9 cellular contexts compared by ENCODE assay signal in the genomic region with DNA sequence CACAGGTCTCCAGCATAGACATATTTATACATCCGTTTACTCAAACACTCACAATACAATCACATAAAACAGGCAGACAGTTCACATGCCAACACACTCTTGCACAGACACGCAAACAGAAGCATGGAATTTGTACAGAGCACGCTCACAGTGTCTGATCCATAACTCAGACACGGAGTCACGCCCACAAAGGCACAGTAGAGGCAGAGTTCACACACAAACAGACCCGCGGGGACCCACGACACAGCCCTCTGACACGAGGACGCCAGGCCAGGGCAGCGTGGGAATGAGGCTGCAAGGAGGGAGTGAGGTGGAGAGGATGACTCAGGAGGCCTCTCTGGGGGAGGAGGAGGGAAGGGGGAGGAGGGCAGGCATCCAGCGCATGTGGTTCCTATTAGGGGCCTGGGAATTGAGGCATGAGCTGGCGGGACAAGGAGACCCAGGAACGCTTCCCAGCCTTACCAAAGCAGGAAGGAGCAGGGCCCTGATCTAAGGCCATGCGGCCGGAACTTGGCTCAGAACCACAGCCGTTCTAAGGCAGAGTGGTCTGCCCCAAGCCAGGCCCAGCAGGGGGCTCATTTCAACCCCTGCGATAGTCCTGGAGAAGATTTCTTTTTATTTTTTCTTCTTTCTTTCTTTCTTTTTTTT. TPM values are rescaled to one million over a fixed set of nuclear protein-coding genes. Genes with fewer than 3 reads are reported as not detected.
A peak's percentile ranks its signal among the peaks of the same experiment; 100 is the strongest.
DNase-seq lines count a peak whose midpoint lies in the region; ATAC-seq, FAIRE-seq and TF ChIP-seq lines count a peak whose summit lies in the region.
"Had no signal": no experiment of that assay in that cellular context is flagged by ENCODE, and none has a peak within 500 bp of the region (broad histone marks: within the 10 kb centered on the region; RNA-seq: fewer than 3 reads in every experiment).

No MANE protein-coding gene starts in this region.

- no peak overlapping the region for H3K23ac ChIP-seq in H1 (ENCODE audit: insufficient read length)

- POLR2A ChIA-PET in H1 (lab: Charles Lee; ENCODE audit: partially characterized antibody), result interaction anchor here (0.7 to 1.0 kb wide), 2 partner anchors 9 to 43 kb away, joined by 4 read pairs; partner anchors contain the start of gene OLFM2

- peaks cover 9% of the 10 kb centered on the region in 2 experiments; a peak in 3 of 4 replicates for H3K9me3 ChIP-seq in H1 (ENCODE audit: insufficient read depth in 2 of 2, low read depth in 1 of 2, low read length in 1 of 2)
- H3K9me3 ChIP-seq in lung (ENCODE audit: control insufficient read depth in 2 of 2, insufficient read depth in 1 of 2, low read length in 1 of 2), result peaks cover 0 to 8% of the 10 kb centered on the region in 2 donors

- H3K9me3 Mint-ChIP-seq in stimulated activated memory B cell treated with anti-CD40 and anti-IgM and Interleukin-4, amounts not matched to agents 10 μg/mL and 1 μg/mL and 100 μg/mL, for 72 hours, result peaks cover 17% of the 10 kb centered on the region

- H3K4me1 ChIP-seq in H1 (replicated peaks in 1 of 4; ENCODE audit: control insufficient read depth in 3 of 4, insufficient read depth in 4 of 4, low read length in 3 of 4), result peaks cover 0 to 7% (median 5%) of the 10 kb centered on the region in 4 experiments; a peak in 5 of 7 replicates
- H3K4me1 ChIP-seq in lung (ENCODE audit: control insufficient read depth in 2 of 2, insufficient read depth in 2 of 2, low read length in 2 of 2), result peaks cover 0 to 6% of the 10 kb centered on the region in 2 donors

- no peak for FAIRE-seq in H1 (lab: Jason Lieb, UNC)

- H4K20me1 ChIP-seq in H1 (replicated peaks in 1 of 2; ENCODE audit: control insufficient read depth in 1 of 2, insufficient read depth in 2 of 2, low read length in 2 of 2), result no peaks in the 10 kb centered on the region

- peaks cover 59% of the 10 kb centered on the region for H3K27me3 Mint-ChIP-seq in stimulated activated memory B cell treated with anti-CD40 and anti-IgM and Interleukin-4, amounts not matched to agents 10 μg/mL and 1 μg/mL and 100 μg/mL, for 72 hours

- peak overlapping the region; percentile 84 for H4K91ac ChIP-seq in H1 (replicated peaks; ENCODE audit: insufficient read length, low read length)

- peaks cover 6% of the 10 kb centered on the region; the same call in 1 of the 2 replicates for H3K23me2 ChIP-seq in H1 (ENCODE audit: low read depth, low read length)

- no peak overlapping the region for H3K4me3 Mint-ChIP-seq in stimulated activated memory B cell treated with anti-CD40 and anti-IgM and Interleukin-4, amounts not matched to agents 10 μg/mL and 1 μg/mL and 100 μg/mL, for 72 hours
- H3K4me3 Mint-ChIP-seq: dendritic cell treated with granulocyte-macrophage colony-stimulating factor and Interleukin-4, amounts not matched to agents 40 ng/mL and 50 ng/mL, for 4 days had no signal

- H2AK5ac ChIP-seq in H1 (ENCODE audit: low read depth, low read length), result no peak overlapping the region

- H2BK5ac ChIP-seq in H1 (ENCODE audit: low read depth, low read length), result peak overlapping the region; percentile 77; the same call in 1 of the 2 replicates

- H3K27ac ChIP-seq in H1 (ENCODE audit: low read depth, low read length), result no peak overlapping the region
- H3K27ac ChIP-seq in lung (ENCODE audit: low read depth in 1 of 2, low read length in 1 of 2), result peak overlapping the region in 1 of 2 donors; percentile 61

- TF ChIP-seq CTCF in H1 (IDR thresholded peaks at IDR 0.05; ENCODE audit: control extremely low read depth in 1 of 3, insufficient read depth in 1 of 3, low read depth in 1 of 3, low read length in 3 of 3), result no peak
- no peak for TF ChIP-seq CTCF in lung (IDR thresholded peaks at IDR 0.05; ENCODE audit: control extremely low read depth, extremely low read depth)

- no peak overlapping the region; the same call in 1 of the 2 replicates for H4K8ac ChIP-seq in H1 (ENCODE audit: extremely low read depth, insufficient read depth, low read length)

- H3K4me3 ChIP-seq in H1 (ENCODE audit: extremely low read depth in 1 of 4, insufficient read depth in 2 of 4, low read depth in 3 of 4, low read length in 4 of 4), result no peak overlapping the region
- H3K4me3 ChIP-seq in lung, result no peak overlapping the region

- H2BK12ac ChIP-seq in H1 (ENCODE audit: low read depth, low read length), result peak overlapping the region; percentile 97

- peak overlapping the region; percentile 32 for H3K18ac ChIP-seq in H1 (ENCODE audit: extremely low read depth, low read length)

- no peak for TF ChIP-seq EP300 in H1 (IDR thresholded peaks at IDR 0.05; ENCODE audit: borderline replicate concordance in 1 of 2, low read depth in 2 of 2, low read length in 2 of 2)

- CTCF ChIA-PET in H1 (lab: Charles Lee; ENCODE audit: partially characterized antibody), result interaction anchor here (0.9 to 2.5 kb wide), 5 partner anchors 13 to 82 kb away, joined by 3 to 7 read pairs (median 3); no protein-coding TSS in a partner anchor

- H3K36me3 ChIP-seq in H1 (ENCODE audit: control insufficient read depth in 2 of 4, insufficient read depth in 4 of 4, low read length in 3 of 4) (no peaks in the 10 kb centered on the region), lung (ENCODE audit: control insufficient read depth in 2 of 2, insufficient read depth in 2 of 2, low read length in 2 of 2) (no peaks in the 10 kb centered on the region)

- H3K79me2 ChIP-seq in H1 (ENCODE audit: control insufficient read depth in 1 of 2, insufficient read depth in 2 of 2, low read length in 2 of 2), result no peaks in the 10 kb centered on the region

- peak; percentile 28 for DNase-seq in NCI-H446 treated with DMSO at 0.1 percent for 48 hours (lab: John Stamatoyannopoulos, UW)
- DNase-seq in H1 (ENCODE audit: low read depth in 1 of 2, low spot score in 2 of 2), result no peak
- DNase-seq in lung (ENCODE audit: low spot score), result peak; percentile 64
- peak; percentile 87 for DNase-seq in ureter (ENCODE audit: low spot score)
- DNase-seq in HuH-7.5 (ENCODE audit: low spot score), result no peak
- no peak for DNase-seq in T1000 (lab: John Stamatoyannopoulos, UW)

- H2BK15ac ChIP-seq in H1 (ENCODE audit: low read length), result peak overlapping the region; percentile 100

- no peak overlapping the region for H3K56ac ChIP-seq in H1 (replicated peaks; ENCODE audit: insufficient read length, low read depth, low read length)

- H3K27me3 ChIP-seq in H1 (replicated peaks in 1 of 4; ENCODE audit: control insufficient read depth in 3 of 4, extremely low read depth in 1 of 4, insufficient read depth in 3 of 4, low read length in 3 of 4), result no peaks in the 10 kb centered on the region; a peak in 1 of 7 replicates
- no peaks in the 10 kb centered on the region for H3K27me3 ChIP-seq in lung (ENCODE audit: control insufficient read depth, insufficient read depth)

- H3K4me1 Mint-ChIP-seq in stimulated activated memory B cell treated with anti-CD40 and anti-IgM and Interleukin-4, amounts not matched to agents 10 μg/mL and 1 μg/mL and 100 μg/mL, for 72 hours, result peaks cover 11% of the 10 kb centered on the region

- H3K4me2 ChIP-seq in H1 (ENCODE audit: insufficient read depth in 1 of 2, low read depth in 2 of 2, low read length in 2 of 2), result 0 out of 4 replicates have a peak overlapping the region, but pooled peaks of 1 of the 2 experiments have one; percentile 24

- no peak overlapping the region for H2BK120ac ChIP-seq in H1 (replicated peaks; ENCODE audit: low read depth, low read length)

- H2AFZ ChIP-seq in H1 (ENCODE audit: low read length), result peak overlapping the region; percentile 85

- H4K5ac ChIP-seq in H1 (ENCODE audit: insufficient read length, low read depth, low read length), result no peak overlapping the region

- peaks cover 6% of the 10 kb centered on the region for H3K36me3 Mint-ChIP-seq in stimulated activated memory B cell treated with anti-CD40 and anti-IgM and Interleukin-4, amounts not matched to agents 10 μg/mL and 1 μg/mL and 100 μg/mL, for 72 hours

- WGBS in H1 (ENCODE audit: extremely low coverage in 1 of 2, insufficient coverage in 1 of 2, insufficient read length in 1 of 2, insufficient replicate concordance in 2 of 2, low coverage in 1 of 2, low lambda C conversion rate in 2 of 2, missing lambda C conversion rate in 1 of 2), 2 experiments, result 65% methylated on average over 17 of the region's 18 CpGs; no CpG with 5 or more reads in 1 of the 2 experiments
- WGBS in lung, 2 donors, result 34 to 49% methylated on average over 18 of the region's 18 CpGs

- H3K9ac ChIP-seq in H1 (replicated peaks in 1 of 4; ENCODE audit: extremely low read depth in 1 of 4, low read depth in 3 of 4, low read length in 3 of 4), result no peak overlapping the region; a peak in 1 of 7 replicates

- H3K14ac ChIP-seq in H1 (ENCODE audit: insufficient read length), result no peak overlapping the region

- peak overlapping the region; percentile 12 for H3K4ac ChIP-seq in H1 (replicated peaks; ENCODE audit: insufficient read length, low read depth, low read length)

- H2BK20ac ChIP-seq in H1 (ENCODE audit: low read length), result peak overlapping the region; percentile 100

- TF ChIP-seq POLR2A in H1 (IDR thresholded peaks at IDR 0.05; ENCODE audit: control extremely low read depth in 1 of 2, low read depth in 2 of 2, low read length in 2 of 2), result no peak

- TF ChIP-seq RAD21 in H1 (IDR thresholded peaks at IDR 0.05 in 1 of 2, conservative IDR thresholded peaks at IDR 0.05 in 1 of 2; ENCODE audit: low read depth in 2 of 2, low read length in 2 of 2), result no peak

- ATAC-seq in lung (ENCODE audit: insufficient read depth, low FRiP score) (peak; percentile 66), GM18520 (IDR thresholded peaks at IDR 0.05; ENCODE audit: unreplicated experiment) (no peak)
- no peak for ATAC-seq in stimulated activated memory B cell treated with anti-CD40 and anti-IgM and Interleukin-4, amounts not matched to agents 10 μg/mL and 1 μg/mL and 100 μg/mL, for 72 hours

- H3K27ac Mint-ChIP-seq in stimulated activated memory B cell treated with anti-CD40 and anti-IgM and Interleukin-4, amounts not matched to agents 10 μg/mL and 1 μg/mL and 100 μg/mL, for 72 hours, result no peak overlapping the region
- H3K27ac Mint-ChIP-seq: dendritic cell treated with granulocyte-macrophage colony-stimulating factor and Interleukin-4, amounts not matched to agents 40 ng/mL and 50 ng/mL, for 4 days had no signal

- H3K79me1 ChIP-seq in H1 (ENCODE audit: low read depth, low read length), result no peaks in the 10 kb centered on the region

TF ChIP-seq in H1, 55 proteins besides CTCF, POLR2A, EP300 and RAD21 (continues in another document):
- no peak for TF ChIP-seq CBX8 (IDR thresholded peaks at IDR 0.05; ENCODE audit: borderline replicate concordance, low read depth, low read length)

RNA-seq across cellular contexts. Expression of gene OLFM2, which starts 9.1 kb away (rescaled TPM):
- total RNA-seq in H1 (2021; fragmentation: NEBNext Ultra II Directional; extraction: Animal tissue kit (Norgen Biotek cat#: 25700)), result 68.2 and 72.0 TPM in 2 replicates
- polyA plus RNA-seq in H1 (2011; rRNA removed) (151 and 238 TPM in 2 replicates), lung (10 to 100 TPM in 1 of 2 donors, 1 to 10 TPM in 1; 2.2 to 14.3 TPM)
- 133 TPM for polyA plus RNA-seq in H1 (2011; cell fraction: cytosol; rRNA removed)
- 130 TPM for polyA plus RNA-seq in H1 (2011; cell fraction: nucleus; rRNA removed)
- 45.7 to 81.7 TPM (median 69.5 TPM) in 4 replicates for polyA plus RNA-seq in H1 (2012, experiment 1 of 2)
- polyA plus RNA-seq in H1 (2012, experiment 2 of 2), result 69.6 TPM
- 86.9 TPM for polyA plus RNA-seq in H1 (2013, experiment 1 of 2)
- polyA plus RNA-seq in H1 (2013, experiment 2 of 2), result 91.1 TPM
- 61.1 and 62.1 TPM in 2 replicates for polyA minus RNA-seq in H1 (2011; rRNA and poly(A)+ RNA removed)
- 74.7 TPM for polyA minus RNA-seq in H1 (2011; cell fraction: cytosol; rRNA and poly(A)+ RNA removed)
- polyA minus RNA-seq in H1 (2011; cell fraction: nucleus; rRNA and poly(A)+ RNA removed), result 48.8 TPM
- total RNA-seq in lung (10 to 100 TPM in 1 of 2 donors, 1 to 10 TPM in 1; 5.8 to 11.9 TPM), ureter (5.6 TPM)

Comparison
In these comparisons a context has a peak if more than half of its experiments do, and no peak if none do; other contexts are left out.
1. DNase-seq: peak in NCI-H446 treated with DMSO at 0.1 percent for 48 hours (single experiment), lung (single experiment) and ureter (single experiment); none in H1 (0 of 2), HuH-7.5 (single experiment) and T1000 (single experiment).